10 cellular contexts compared by ENCODE assay signal in genomic region chr17:50421308-50422031, GRCh38. TPM values are rescaled to one million over a fixed set of nuclear protein-coding genes. Genes with fewer than 3 reads are reported as not detected.
DNase-seq lines count a peak whose midpoint lies in the region; ATAC-seq and TF ChIP-seq lines count a peak whose summit lies in the region.
"Had no signal": no experiment of that assay in that cellular context is flagged by ENCODE, and none has a peak within 500 bp of the region (broad histone marks: within the 10 kb centered on the region; RNA-seq: fewer than 3 reads in every experiment).

No MANE protein-coding gene starts in this region.

- ATAC-seq in GM18907 (IDR thresholded peaks at IDR 0.05; ENCODE audit: unreplicated experiment) (no peak), HG03045 (IDR thresholded peaks at IDR 0.05; ENCODE audit: unreplicated experiment) (no peak)

- CTCF ChIA-PET in activated CD4-positive, alpha-beta T cell treated with anti-CD3 and anti-CD28 coated beads, Interleukin-2, amount 10 ng/mL, durations not matched to agents 7 days and 5 days (lab: Charles Lee): interaction anchor here (0.6 to 4.2 kb wide), 5 partner anchors 24 to 309 kb away, joined by 3 to 21 read pairs (median 3); partner anchors contain the start of gene LRRC59

- H3K9me3 ChIP-seq in thymus (ENCODE audit: control insufficient read depth): no peaks in the 10 kb centered on the region

- POLR2A ChIA-PET in activated CD4-positive, alpha-beta T cell treated with anti-CD3 and anti-CD28 coated beads, Interleukin-2, amount 10 ng/mL, durations not matched to agents 7 days and 5 days (lab: Charles Lee): no interaction called here

- peak; percentile 11 for DNase-seq in activated CD4-positive, alpha-beta T cell treated with anti-CD3 and anti-CD28 coated beads, Interleukin-2, amount 10 ng/mL, durations not matched to agents 7 days and 5 days
- DNase-seq in activated CD4-positive, alpha-beta T cell treated with anti-CD3 and anti-CD28 coated beads for 48 hours: no peak
- DNase-seq in hepatic stellate cell (ENCODE audit: low spot score) (peak; percentile 15), globus pallidus (ENCODE audit: low spot score) (no peak)

- H3K27me3 ChIP-seq in thymus (ENCODE audit: control insufficient read depth, insufficient read depth): no peaks in the 10 kb centered on the region

- H3K27ac ChIP-seq in VCaP: peak overlapping the region; percentile 39
- peak overlapping the region; percentile 81 for H3K27ac ChIP-seq in thymus (ENCODE audit: low read depth)

- no peak for TF ChIP-seq CTCF in VCaP (conservative IDR thresholded peaks at IDR 0.05)

- H3K9me3 Mint-ChIP-seq in activated CD4-positive, alpha-beta T cell treated with anti-CD3 and anti-CD28 coated beads, Interleukin-2, amount 10 ng/mL, durations not matched to agents 7 days and 5 days: peaks cover 7% of the 10 kb centered on the region

- peaks cover 4% of the 10 kb centered on the region for H3K4me1 ChIP-seq in thymus (ENCODE audit: control insufficient read depth, insufficient read depth, low read length)

- peaks cover 30% of the 10 kb centered on the region for H3K4me1 Mint-ChIP-seq in activated CD4-positive, alpha-beta T cell treated with anti-CD3 and anti-CD28 coated beads, Interleukin-2, amount 10 ng/mL, durations not matched to agents 7 days and 5 days

- WGBS in thymus: 31% methylated on average over 3 of the region's 3 CpGs

- H3K27me3 Mint-ChIP-seq in activated CD4-positive, alpha-beta T cell treated with anti-CD3 and anti-CD28 coated beads, Interleukin-2, amount 10 ng/mL, durations not matched to agents 7 days and 5 days: peaks cover 7% of the 10 kb centered on the region

- peak overlapping the region; percentile 11 for H3K4me3 ChIP-seq in thymus (ENCODE audit: low read length)
- H3K4me3 ChIP-seq: lung had no signal

- no peaks in the 10 kb centered on the region for H3K36me3 ChIP-seq in thymus (ENCODE audit: control insufficient read depth, insufficient read depth)

- H3K27ac Mint-ChIP-seq in activated CD4-positive, alpha-beta T cell treated with anti-CD3 and anti-CD28 coated beads, Interleukin-2, amount 10 ng/mL, durations not matched to agents 7 days and 5 days: peak overlapping the region; percentile 94

- peak overlapping the region; percentile 62 for H3K4me3 Mint-ChIP-seq in activated CD4-positive, alpha-beta T cell treated with anti-CD3 and anti-CD28 coated beads, Interleukin-2, amount 10 ng/mL, durations not matched to agents 7 days and 5 days

- peaks cover 4% of the 10 kb centered on the region for H3K36me3 Mint-ChIP-seq in activated CD4-positive, alpha-beta T cell treated with anti-CD3 and anti-CD28 coated beads, Interleukin-2, amount 10 ng/mL, durations not matched to agents 7 days and 5 days (ENCODE audit: low read depth)

RNA-seq across cellular contexts. Expression of gene ACSF2, which starts 4.5 kb away (rescaled TPM):
- total RNA-seq in activated CD4-positive, alpha-beta T cell treated with anti-CD3 and anti-CD28 coated beads, Interleukin-2, amount 10 ng/mL, durations not matched to agents 7 days and 5 days: 10 to 100 TPM; 24.5 to 31.4 TPM
- polyA plus RNA-seq in thymus: 41.6 TPM

RNA-seq across cellular contexts. Expression of gene LRRC59, which starts 24.1 kb away (rescaled TPM):
- total RNA-seq in activated CD4-positive, alpha-beta T cell treated with anti-CD3 and anti-CD28 coated beads, Interleukin-2, amount 10 ng/mL, durations not matched to agents 7 days and 5 days: 10 to 100 TPM; 60.8 to 68.5 TPM
- polyA plus RNA-seq in thymus: 27.8 TPM

RNA-seq across cellular contexts. Expression of gene CHAD, which starts 47.2 kb away (rescaled TPM):
- total RNA-seq in activated CD4-positive, alpha-beta T cell treated with anti-CD3 and anti-CD28 coated beads, Interleukin-2, amount 10 ng/mL, durations not matched to agents 7 days and 5 days: not detected
- 0.37 TPM for polyA plus RNA-seq in thymus
- total RNA-seq: Daoy had no signal

RNA-seq across cellular contexts. Expression of gene EME1, which starts 48.4 kb away (rescaled TPM):
- 10 to 100 TPM; 19.9 to 21.8 TPM for total RNA-seq in activated CD4-positive, alpha-beta T cell treated with anti-CD3 and anti-CD28 coated beads, Interleukin-2, amount 10 ng/mL, durations not matched to agents 7 days and 5 days
- 1.4 TPM for polyA plus RNA-seq in thymus

RNA-seq across cellular contexts. Expression of gene MRPL27, which starts 48.5 kb away (rescaled TPM):
- total RNA-seq in activated CD4-positive, alpha-beta T cell treated with anti-CD3 and anti-CD28 coated beads, Interleukin-2, amount 10 ng/mL, durations not matched to agents 7 days and 5 days: 10 to 100 TPM; 62.9 to 71.4 TPM
- polyA plus RNA-seq in thymus: 85.9 TPM

Comparison
In these comparisons a context has a peak if more than half of its experiments do, and no peak if none do; other contexts are left out.
1. DNase-seq: peak in activated CD4-positive, alpha-beta T cell treated with anti-CD3 and anti-CD28 coated beads, Interleukin-2, amount 10 ng/mL, durations not matched to agents 7 days and 5 days (single experiment) and hepatic stellate cell (single experiment); none in activated CD4-positive, alpha-beta T cell treated with anti-CD3 and anti-CD28 coated beads for 48 hours (single experiment) and globus pallidus (single experiment).